Comparison of ENCODE assay signal across 1 cellular context in genomic region chr14:46490150-46490769, GRCh38.
TF ChIP-seq lines count a peak whose summit lies in the region.

No MANE protein-coding gene starts in this region.

TF ChIP-seq in HepG2, 621 proteins besides CTCF, POLR2A, EP300 and RAD21 (continued from another document):
- TF ChIP-seq MED13 (CRISPR knock-in tag; IDR thresholded peaks at IDR 0.05): no peak
- TF ChIP-seq ZNF761 (CRISPR knock-in tag; conservative IDR thresholded peaks at IDR 0.05): no peak
- TF ChIP-seq CEBPB (IDR thresholded peaks at IDR 0.05; ENCODE audit: borderline replicate concordance, low read depth, low read length): peak; percentile 21; the same call in 1 of the 2 replicates
- TF ChIP-seq SMC3 (IDR thresholded peaks at IDR 0.05; ENCODE audit: low read length): 0 out of 2 replicates have a peak, but pooled peaks have one; percentile 10
- no peak for TF ChIP-seq GABPA (IDR thresholded peaks at IDR 0.05; ENCODE audit: low read depth, low read length)
- TF ChIP-seq GABPA (CRISPR knock-in tag; IDR thresholded peaks at IDR 0.05; ENCODE audit: low read depth): no peak
- no peak for TF ChIP-seq ZNF224 (CRISPR knock-in tag; IDR thresholded peaks at IDR 0.05)
- TF ChIP-seq BHLHE40 (IDR thresholded peaks at IDR 0.05; ENCODE audit: low read length): no peak
- no peak for TF ChIP-seq GATAD2A (CRISPR knock-in tag; IDR thresholded peaks at IDR 0.05)
- TF ChIP-seq FOXO1 (CRISPR knock-in tag; IDR thresholded peaks at IDR 0.05): no peak
- no peak for TF ChIP-seq HMG20A (CRISPR knock-in tag; IDR thresholded peaks at IDR 0.05; ENCODE audit: borderline replicate concordance)
- TF ChIP-seq ZBTB1 (CRISPR knock-in tag; IDR thresholded peaks at IDR 0.05; ENCODE audit: borderline replicate concordance): no peak
